Comparison of ENCODE assay signal across 17 cellular contexts in the genomic region with DNA sequence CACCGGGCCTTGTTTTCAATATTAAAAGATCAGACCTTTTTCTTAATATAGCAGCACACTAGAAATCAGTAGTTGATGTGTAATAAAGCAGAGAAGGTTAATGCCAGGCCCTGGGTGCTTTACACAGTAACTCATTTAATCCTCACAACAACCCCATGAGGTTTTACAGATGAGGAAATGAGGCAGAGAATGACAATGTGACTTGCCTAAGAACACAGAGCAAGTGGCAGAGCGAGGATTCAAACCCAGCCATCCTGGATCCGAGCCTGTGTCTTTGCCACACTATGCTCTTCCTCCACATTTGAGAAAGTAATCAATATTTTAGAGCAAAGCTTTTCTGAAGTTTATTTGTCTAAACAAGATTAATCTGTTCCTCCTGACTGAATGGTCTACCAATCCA. TPM values are rescaled to one million over a fixed set of nuclear protein-coding genes. Genes with fewer than 3 reads are reported as not detected.
A peak's percentile ranks its signal among the peaks of the same experiment; 100 is the strongest.
DNase-seq lines count a peak whose midpoint lies in the region; ATAC-seq and TF ChIP-seq lines count a peak whose summit lies in the region.
"Had no signal": no experiment of that assay in that cellular context is flagged by ENCODE, and none has a peak within 500 bp of the region (broad histone marks: within the 10 kb centered on the region; RNA-seq: fewer than 3 reads in every experiment).

No MANE protein-coding gene starts in this region.

- CTCF ChIA-PET in activated CD4-positive, alpha-beta T cell treated with anti-CD3 and anti-CD28 coated beads, Interleukin-2, amount 10 ng/mL, durations not matched to agents 7 days and 5 days (lab: Charles Lee): interaction anchor here (1.1 to 1.5 kb wide), 3 partner anchors 9 to 47 kb away, joined by 4 to 9 read pairs (median 9); partner anchors contain the start of gene MPZL2

- H3K9me3 Mint-ChIP-seq in activated CD4-positive, alpha-beta T cell treated with anti-CD3 and anti-CD28 coated beads, Interleukin-2, amount 10 ng/mL, durations not matched to agents 7 days and 5 days: no peaks in the 10 kb centered on the region
- no peaks in the 10 kb centered on the region for H3K9me3 Mint-ChIP-seq in stimulated activated effector memory CD8-positive, alpha-beta T cell treated with anti-CD3 and anti-CD28 coated beads, Interleukin-12 subunit alpha, Interleukin-12 subunit beta, amount 100 ng/mL, for 72 hours

- no peak overlapping the region for H3K4me3 ChIP-seq in NB4 (ENCODE audit: low read depth, low read length)
- no peak overlapping the region for H3K4me3 ChIP-seq in thyroid gland (replicated peaks in 1 of 3)
- H3K4me3 ChIP-seq: left ventricle myocardium inferior, prostate gland had no signal

- intact Hi-C loops in thyroid gland (cut with DNase I): no loop called here

- H3K9me3 ChIP-seq in thyroid gland: no peaks in the 10 kb centered on the region
- H3K9me3 ChIP-seq: left ventricle myocardium inferior, prostate gland had no signal

- peak; percentile 33 for DNase-seq in activated CD4-positive, alpha-beta T cell treated with anti-CD3 and anti-CD28 coated beads, Interleukin-2, amount 10 ng/mL, durations not matched to agents 7 days and 5 days
- no peak for DNase-seq in activated CD4-positive, alpha-beta T cell treated with anti-CD3 and anti-CD28 coated beads, Interleukin-2, amount 50 U/mL, for 4 hours
- DNase-seq in NB4 (ENCODE audit: low read depth) (peak; percentile 31), thyroid gland (no peak), NCI-H128 (lab: John Stamatoyannopoulos, UW; ENCODE audit: unreplicated experiment) (no peak)
- DNase-seq in activated naive CD4-positive, alpha-beta T cell treated with anti-CD3 and anti-CD28 coated beads, Interleukin-2, amount 50 U/mL, for 16 hours: peak; percentile 42
- peak in 1 of 2 donors; percentile 62 for DNase-seq in stimulated activated effector memory CD8-positive, alpha-beta T cell treated with anti-CD3 and anti-CD28 coated beads, Interleukin-12 subunit alpha, Interleukin-12 subunit beta, amount 100 ng/mL, for 72 hours (ENCODE audit: low spot score in 2 of 2)
- DNase-seq: effector CD8-positive, alpha-beta T cell; left ventricle myocardium inferior; NCI-H1694; NCI-H510A treated with DMSO at 0.1 percent for 48 hours; WERI-Rb-1 had no signal

- H3K4me3 Mint-ChIP-seq in activated CD4-positive, alpha-beta T cell treated with anti-CD3 and anti-CD28 coated beads, Interleukin-2, amount 10 ng/mL, durations not matched to agents 7 days and 5 days: peak overlapping the region; percentile 72
- no peak overlapping the region for H3K4me3 Mint-ChIP-seq in stimulated activated effector memory CD8-positive, alpha-beta T cell treated with anti-CD3 and anti-CD28 coated beads, Interleukin-12 subunit alpha, Interleukin-12 subunit beta, amount 100 ng/mL, for 72 hours

- TF ChIP-seq CTCF in NB4 (IDR thresholded peaks at IDR 0.05; ENCODE audit: low read depth, low read length) (no peak), thyroid gland (IDR thresholded peaks at IDR 0.05) (no peak)

- H3K36me3 ChIP-seq in thyroid gland: no peaks in the 10 kb centered on the region
- H3K36me3 ChIP-seq: left ventricle myocardium inferior, prostate gland, WERI-Rb-1 had no signal

- no peak overlapping the region for H3K27ac ChIP-seq in thyroid gland
- H3K27ac ChIP-seq: left ventricle myocardium inferior, prostate gland, WERI-Rb-1 had no signal

- H3K4me1 ChIP-seq in thyroid gland: peaks cover 0 to 7% of the 10 kb centered on the region in 2 donors
- H3K4me1 ChIP-seq: prostate gland had no signal

- ATAC-seq in stimulated activated effector memory CD8-positive, alpha-beta T cell treated with anti-CD3 and anti-CD28 coated beads, Interleukin-12 subunit alpha, Interleukin-12 subunit beta, amount 100 ng/mL, for 72 hours: peak; percentile 84
- ATAC-seq in HG03520 (IDR thresholded peaks at IDR 0.05; ENCODE audit: unreplicated experiment): no peak
- ATAC-seq: Panc1 had no signal

- peak overlapping the region; percentile 95 for H3K27ac Mint-ChIP-seq in activated CD4-positive, alpha-beta T cell treated with anti-CD3 and anti-CD28 coated beads, Interleukin-2, amount 10 ng/mL, durations not matched to agents 7 days and 5 days
- H3K27ac Mint-ChIP-seq in stimulated activated effector memory CD8-positive, alpha-beta T cell treated with anti-CD3 and anti-CD28 coated beads, Interleukin-12 subunit alpha, Interleukin-12 subunit beta, amount 100 ng/mL, for 72 hours: no peak overlapping the region

- H3K4me1 Mint-ChIP-seq in activated CD4-positive, alpha-beta T cell treated with anti-CD3 and anti-CD28 coated beads, Interleukin-2, amount 10 ng/mL, durations not matched to agents 7 days and 5 days: peaks cover 95% of the 10 kb centered on the region
- H3K4me1 Mint-ChIP-seq in stimulated activated effector memory CD8-positive, alpha-beta T cell treated with anti-CD3 and anti-CD28 coated beads, Interleukin-12 subunit alpha, Interleukin-12 subunit beta, amount 100 ng/mL, for 72 hours: peaks cover 97% of the 10 kb centered on the region

- H3K27me3 Mint-ChIP-seq in activated CD4-positive, alpha-beta T cell treated with anti-CD3 and anti-CD28 coated beads, Interleukin-2, amount 10 ng/mL, durations not matched to agents 7 days and 5 days: no peaks in the 10 kb centered on the region

- peaks cover 64% of the 10 kb centered on the region for H3K36me3 Mint-ChIP-seq in activated CD4-positive, alpha-beta T cell treated with anti-CD3 and anti-CD28 coated beads, Interleukin-2, amount 10 ng/mL, durations not matched to agents 7 days and 5 days (ENCODE audit: low read depth)
- H3K36me3 Mint-ChIP-seq in stimulated activated effector memory CD8-positive, alpha-beta T cell treated with anti-CD3 and anti-CD28 coated beads, Interleukin-12 subunit alpha, Interleukin-12 subunit beta, amount 100 ng/mL, for 72 hours: peaks cover 6% of the 10 kb centered on the region

- TF ChIP-seq POLR2A in NB4 (IDR thresholded peaks at IDR 0.05; ENCODE audit: extremely low read depth, insufficient read length): no peak
- no peak for TF ChIP-seq POLR2A in thyroid gland (IDR thresholded peaks at IDR 0.05)

- WGBS in thyroid gland, 2 donors: 84 to 96% methylated on average over 3 of the region's 3 CpGs

- H3K27me3 ChIP-seq in thyroid gland: no peaks in the 10 kb centered on the region

- POLR2A ChIA-PET in activated CD4-positive, alpha-beta T cell treated with anti-CD3 and anti-CD28 coated beads, Interleukin-2, amount 10 ng/mL, durations not matched to agents 7 days and 5 days (lab: Charles Lee): no interaction called here

RNA-seq across cellular contexts. Expression of gene JAML, which starts 7.2 kb away (rescaled TPM):
- 100 to 1,000 TPM; 117 to 122 TPM for total RNA-seq in activated CD4-positive, alpha-beta T cell treated with anti-CD3 and anti-CD28 coated beads, Interleukin-2, amount 10 ng/mL, durations not matched to agents 7 days and 5 days
- 1 to 10 TPM; 2.2 to 3.1 (median 2.6) TPM for total RNA-seq in thyroid gland
- total RNA-seq: A673, myocyte had no signal

RNA-seq across cellular contexts. Expression of gene MPZL3, which starts 34.6 kb away (rescaled TPM):
- 10 to 100 TPM; 21.2 to 22.0 TPM for total RNA-seq in activated CD4-positive, alpha-beta T cell treated with anti-CD3 and anti-CD28 coated beads, Interleukin-2, amount 10 ng/mL, durations not matched to agents 7 days and 5 days
- total RNA-seq in thyroid gland: 10 to 100 TPM in 3 of 4 donors, 1 to 10 TPM in 1; 6.9 to 15.3 (median 12.3) TPM
- total RNA-seq: myocyte had no signal

RNA-seq across cellular contexts. Expression of gene SCN2B, which starts 41.1 kb away (rescaled TPM):
- not detected for total RNA-seq in activated CD4-positive, alpha-beta T cell treated with anti-CD3 and anti-CD28 coated beads, Interleukin-2, amount 10 ng/mL, durations not matched to agents 7 days and 5 days
- under 1 TPM; 0.13 to 0.83 (median 0.31) TPM for total RNA-seq in thyroid gland
- total RNA-seq: A673, myocyte had no signal

RNA-seq across cellular contexts. Expression of gene MPZL2, which starts 46.5 kb away (rescaled TPM):
- total RNA-seq in activated CD4-positive, alpha-beta T cell treated with anti-CD3 and anti-CD28 coated beads, Interleukin-2, amount 10 ng/mL, durations not matched to agents 7 days and 5 days: 1 to 10 TPM; 5.5 to 6.0 TPM
- 10 to 100 TPM; 40.3 to 92.7 (median 76.1) TPM for total RNA-seq in thyroid gland
- total RNA-seq: A673, myocyte had no signal

Comparison
In these comparisons a context has a peak if more than half of its experiments do, and no peak if none do; other contexts are left out.
1. DNase-seq: peak in activated CD4-positive, alpha-beta T cell treated with anti-CD3 and anti-CD28 coated beads, Interleukin-2, amount 10 ng/mL, durations not matched to agents 7 days and 5 days (single experiment), NB4 (single experiment) and activated naive CD4-positive, alpha-beta T cell treated with anti-CD3 and anti-CD28 coated beads, Interleukin-2, amount 50 U/mL, for 16 hours (single experiment); none in activated CD4-positive, alpha-beta T cell treated with anti-CD3 and anti-CD28 coated beads, Interleukin-2, amount 50 U/mL, for 4 hours (0 of 2), thyroid gland (0 of 2) and NCI-H128 (single experiment).
2. RNA of gene JAML, which starts 7.2 kb away (total RNA-seq): 117 to 122 TPM in activated CD4-positive, alpha-beta T cell treated with anti-CD3 and anti-CD28 coated beads, Interleukin-2, amount 10 ng/mL, durations not matched to agents 7 days and 5 days; 2.2 to 3.1 TPM in thyroid gland; every median in the first group is over 10 times any median in the second.